ENCODE assay signal across 8 cellular contexts in the genomic region with DNA sequence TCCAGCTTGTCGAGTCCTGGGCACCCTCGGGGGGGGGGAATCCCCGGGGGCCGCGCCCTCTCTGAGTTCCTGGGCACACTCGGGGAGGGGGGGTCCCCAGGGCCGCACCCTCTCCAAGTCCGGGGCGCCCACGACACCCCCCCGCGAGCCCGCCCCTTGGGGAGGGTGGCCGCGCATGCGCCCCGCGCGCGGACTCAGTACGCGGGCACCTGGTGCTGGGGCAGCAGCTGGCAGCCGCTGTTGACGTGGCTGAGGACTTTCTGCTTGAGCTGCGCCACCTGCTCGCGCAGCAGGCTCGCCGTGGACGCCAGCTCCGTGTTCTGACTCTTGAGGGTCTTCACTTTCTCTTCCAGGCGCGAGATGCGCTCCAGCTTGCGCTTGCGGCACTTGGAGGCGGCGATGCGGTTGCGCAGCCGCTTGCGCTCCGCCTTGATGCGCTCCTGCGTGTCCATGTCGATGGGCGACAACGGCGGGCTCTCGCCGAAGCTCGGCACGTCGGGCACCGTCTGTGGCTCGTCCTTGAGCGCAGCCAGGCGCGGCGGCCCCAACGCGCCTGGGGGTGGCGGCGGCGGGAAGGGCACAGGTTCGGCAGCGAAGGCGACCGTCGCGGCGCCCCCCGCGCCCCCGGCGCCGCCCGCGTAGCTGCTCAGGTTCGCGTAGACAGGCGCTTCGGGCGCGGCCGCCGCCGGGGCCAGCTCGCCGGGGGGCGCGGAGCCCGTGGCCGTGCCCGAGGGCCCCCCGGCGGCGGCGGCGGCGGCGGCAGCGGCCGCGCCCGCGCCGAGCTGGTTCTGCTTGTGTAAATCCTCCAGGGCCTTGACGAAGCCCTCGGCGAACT.
A peak's percentile ranks its signal among the peaks of the same experiment; 100 is the strongest.
DNase-seq lines count a peak whose midpoint lies in the region; ATAC-seq lines count a peak whose summit lies in the region.

No MANE protein-coding gene starts in this region.

- peak; percentile 7 for ATAC-seq in GM21528 (IDR thresholded peaks at IDR 0.05; ENCODE audit: low FRiP score, unreplicated experiment)
- ATAC-seq in GM21526 (IDR thresholded peaks at IDR 0.05; ENCODE audit: low FRiP score, unreplicated experiment) = no peak

- peaks cover 33% of the 10 kb centered on the region for H3K4me1 Mint-ChIP-seq in T-helper 2 cell treated with Interferon-gamma antibody and Interleukin-4, amounts not matched to agents 5 μg/mL and 100 μg/mL, for 36 hours (ENCODE audit: low read depth)

- H3K9me3 Mint-ChIP-seq in T-helper 2 cell treated with Interferon-gamma antibody and Interleukin-4, amounts not matched to agents 5 μg/mL and 100 μg/mL, for 36 hours = no peaks in the 10 kb centered on the region

- DNase-seq in COR-L47 (lab: John Stamatoyannopoulos, UW) (peak; percentile 82), NCI-H1092 (lab: John Stamatoyannopoulos, UW) (peak; percentile 85), astrocyte of the hippocampus (ENCODE audit: low read depth, low spot score) (peak; percentile 86), hippocampal formation (lab: John Stamatoyannopoulos, UW) (peak; percentile 28 to 74), retina (peak; percentile 92)
- DNase-seq in T-helper 2 cell treated with Interferon-gamma antibody and Interleukin-4, amounts not matched to agents 5 μg/mL and 100 μg/mL, for 36 hours (ENCODE audit: low spot score) = peak; percentile 80

- peaks cover 4% of the 10 kb centered on the region for H3K27me3 Mint-ChIP-seq in T-helper 2 cell treated with Interferon-gamma antibody and Interleukin-4, amounts not matched to agents 5 μg/mL and 100 μg/mL, for 36 hours (ENCODE audit: low read depth)

- H3K36me3 Mint-ChIP-seq in T-helper 2 cell treated with Interferon-gamma antibody and Interleukin-4, amounts not matched to agents 5 μg/mL and 100 μg/mL, for 36 hours (ENCODE audit: low read depth) = peaks cover 34% of the 10 kb centered on the region

- H3K27ac Mint-ChIP-seq in T-helper 2 cell treated with Interferon-gamma antibody and Interleukin-4, amounts not matched to agents 5 μg/mL and 100 μg/mL, for 36 hours = peak overlapping the region; percentile 98

- H3K4me3 Mint-ChIP-seq in T-helper 2 cell treated with Interferon-gamma antibody and Interleukin-4, amounts not matched to agents 5 μg/mL and 100 μg/mL, for 36 hours = peak overlapping the region; percentile 96
